9 cellular contexts compared by ENCODE assay signal in genomic region chr6:137827977-137828815, GRCh38. TPM values are rescaled to one million over a fixed set of nuclear protein-coding genes. Genes with fewer than 3 reads are reported as not detected.
DNase-seq lines count a peak whose midpoint lies in the region; ATAC-seq and TF ChIP-seq lines count a peak whose summit lies in the region.
"Had no signal": no experiment of that assay in that cellular context is flagged by ENCODE, and none has a peak within 500 bp of the region (broad histone marks: within the 10 kb centered on the region; RNA-seq: fewer than 3 reads in every experiment).

No MANE protein-coding gene starts in this region.

- no peaks in the 10 kb centered on the region for H3K27me3 Mint-ChIP-seq in activated T-helper 1 cell treated with anti-CD3 and anti-CD28 coated beads, Interleukin-12 subunit alpha, Interleukin-12 subunit beta, Interleukin-2, Interleukin-4 antibody, amounts not matched to agents 30 ng/mL and 10 ng/mL and 1 ng/mL, durations not matched to agents 14 hours and 24 hours and 36 hours (ENCODE audit: insufficient read depth)

- peak overlapping the region; percentile 96 for H3K27ac Mint-ChIP-seq in activated T-helper 1 cell treated with anti-CD3 and anti-CD28 coated beads, Interleukin-12 subunit alpha, Interleukin-12 subunit beta, Interleukin-2, Interleukin-4 antibody, amounts not matched to agents 30 ng/mL and 10 ng/mL and 1 ng/mL, durations not matched to agents 14 hours and 24 hours and 36 hours

- H3K36me3 Mint-ChIP-seq in activated T-helper 1 cell treated with anti-CD3 and anti-CD28 coated beads, Interleukin-12 subunit alpha, Interleukin-12 subunit beta, Interleukin-2, Interleukin-4 antibody, amounts not matched to agents 30 ng/mL and 10 ng/mL and 1 ng/mL, durations not matched to agents 14 hours and 24 hours and 36 hours (ENCODE audit: low read depth), result peaks cover 4% of the 10 kb centered on the region

- DNase-seq in activated CD4-positive, alpha-beta T cell treated with anti-CD3 and anti-CD28 coated beads for 24 hours (ENCODE audit: low read depth in 2 of 2), result peak; percentile 25 to 37
- no peak for DNase-seq in activated CD4-positive, alpha-beta T cell treated with anti-CD3 and anti-CD28 coated beads, Interleukin-2, amount 50 U/mL, for 1 hour
- peak; percentile 32 for DNase-seq in activated T-helper 1 cell treated with anti-CD3 and anti-CD28 coated beads, Interleukin-12 subunit alpha, Interleukin-12 subunit beta, Interleukin-2, Interleukin-4 antibody, amounts not matched to agents 30 ng/mL and 10 ng/mL and 1 ng/mL, durations not matched to agents 14 hours and 24 hours and 36 hours (ENCODE audit: low spot score)
- DNase-seq in stimulated activated naive CD8-positive, alpha-beta T cell treated with anti-CD3 and anti-CD28 coated beads, Interleukin-15, Interleukin-2, amounts not matched to agents 100 U/mL and 50 U/mL, for 24 hours, result peak; percentile 66
- DNase-seq in HuH-7 (ENCODE audit: low spot score), result no peak
- DNase-seq in NCI-H1092 treated with DMSO at 0.1 percent for 48 hours (lab: John Stamatoyannopoulos, UW), result no peak
- no peak for DNase-seq in body of pancreas

- 85 to 86% methylated on average over 4 of the region's 4 CpGs for WGBS in body of pancreas, 2 donors

- no peak overlapping the region for H3K27ac ChIP-seq in body of pancreas
- H3K27ac ChIP-seq: 22Rv1 had no signal

- no peak overlapping the region for H3K4me3 ChIP-seq in body of pancreas

- no peak for TF ChIP-seq CTCF in body of pancreas (IDR thresholded peaks at IDR 0.05)

- H3K36me3 ChIP-seq in body of pancreas (replicated peaks in 1 of 2; ENCODE audit: insufficient read depth in 1 of 2, low read depth in 2 of 2), result no peaks in the 10 kb centered on the region

- peak; percentile 50 for ATAC-seq in HG03045 (IDR thresholded peaks at IDR 0.05; ENCODE audit: unreplicated experiment)
- ATAC-seq in stimulated activated naive CD8-positive, alpha-beta T cell treated with anti-CD3 and anti-CD28 coated beads, Interleukin-15, Interleukin-2, amounts not matched to agents 100 U/mL and 50 U/mL, for 24 hours, result peak; percentile 77
- no peak for ATAC-seq in body of pancreas

- no peak for TF ChIP-seq POLR2A in body of pancreas (IDR thresholded peaks at IDR 0.05)

- intact Hi-C loops in activated T-helper 1 cell treated with anti-CD3 and anti-CD28 coated beads, Interleukin-12 subunit alpha, Interleukin-12 subunit beta, Interleukin-2, Interleukin-4 antibody, amounts not matched to agents 30 ng/mL and 10 ng/mL and 1 ng/mL, durations not matched to agents 14 hours and 24 hours and 36 hours (cut with micrococcal nuclease), result loop anchor here (1.0 to 5.0 kb wide), 10 partner anchors 8 to 150 kb away; partner anchors contain the start of gene TNFAIP3
- intact Hi-C loops in body of pancreas (cut with DNase I), result no loop called here

- H3K9me3 ChIP-seq in body of pancreas, result no peaks in the 10 kb centered on the region

- no peaks in the 10 kb centered on the region for H3K27me3 ChIP-seq in body of pancreas

- no peaks in the 10 kb centered on the region for H3K4me1 ChIP-seq in body of pancreas

- peaks cover 6% of the 10 kb centered on the region for H3K9me3 Mint-ChIP-seq in activated T-helper 1 cell treated with anti-CD3 and anti-CD28 coated beads, Interleukin-12 subunit alpha, Interleukin-12 subunit beta, Interleukin-2, Interleukin-4 antibody, amounts not matched to agents 30 ng/mL and 10 ng/mL and 1 ng/mL, durations not matched to agents 14 hours and 24 hours and 36 hours

- peak overlapping the region; percentile 72 for H3K4me3 Mint-ChIP-seq in activated T-helper 1 cell treated with anti-CD3 and anti-CD28 coated beads, Interleukin-12 subunit alpha, Interleukin-12 subunit beta, Interleukin-2, Interleukin-4 antibody, amounts not matched to agents 30 ng/mL and 10 ng/mL and 1 ng/mL, durations not matched to agents 14 hours and 24 hours and 36 hours

- peaks cover 78% of the 10 kb centered on the region for H3K4me1 Mint-ChIP-seq in activated T-helper 1 cell treated with anti-CD3 and anti-CD28 coated beads, Interleukin-12 subunit alpha, Interleukin-12 subunit beta, Interleukin-2, Interleukin-4 antibody, amounts not matched to agents 30 ng/mL and 10 ng/mL and 1 ng/mL, durations not matched to agents 14 hours and 24 hours and 36 hours (ENCODE audit: low read depth)

RNA-seq across cellular contexts. Expression of gene TNFAIP3, which starts 38.9 kb away (rescaled TPM):
- total RNA-seq in activated T-helper 1 cell treated with anti-CD3 and anti-CD28 coated beads, Interleukin-12 subunit alpha, Interleukin-12 subunit beta, Interleukin-2, Interleukin-4 antibody, amounts not matched to agents 30 ng/mL and 10 ng/mL and 1 ng/mL, durations not matched to agents 14 hours and 24 hours and 36 hours, result 250 and 257 TPM in 2 replicates
- 10 to 100 TPM in 1 of 2 donors, 1 to 10 TPM in 1; 9.6 to 12.5 TPM for total RNA-seq in body of pancreas

Comparison
In these comparisons a context has a peak if more than half of its experiments do, and no peak if none do; other contexts are left out.
1. DNase-seq: peak in activated CD4-positive, alpha-beta T cell treated with anti-CD3 and anti-CD28 coated beads for 24 hours (2 of 2), activated T-helper 1 cell treated with anti-CD3 and anti-CD28 coated beads, Interleukin-12 subunit alpha, Interleukin-12 subunit beta, Interleukin-2, Interleukin-4 antibody, amounts not matched to agents 30 ng/mL and 10 ng/mL and 1 ng/mL, durations not matched to agents 14 hours and 24 hours and 36 hours (single experiment) and stimulated activated naive CD8-positive, alpha-beta T cell treated with anti-CD3 and anti-CD28 coated beads, Interleukin-15, Interleukin-2, amounts not matched to agents 100 U/mL and 50 U/mL, for 24 hours (single experiment); none in activated CD4-positive, alpha-beta T cell treated with anti-CD3 and anti-CD28 coated beads, Interleukin-2, amount 50 U/mL, for 1 hour (single experiment), HuH-7 (single experiment), NCI-H1092 treated with DMSO at 0.1 percent for 48 hours (single experiment) and body of pancreas (0 of 4).
2. RNA of gene TNFAIP3, which starts 38.9 kb away (total RNA-seq): 250 to 257 TPM in activated T-helper 1 cell treated with anti-CD3 and anti-CD28 coated beads, Interleukin-12 subunit alpha, Interleukin-12 subunit beta, Interleukin-2, Interleukin-4 antibody, amounts not matched to agents 30 ng/mL and 10 ng/mL and 1 ng/mL, durations not matched to agents 14 hours and 24 hours and 36 hours; 9.6 to 12.5 TPM in body of pancreas; every median in the first group is over 10 times any median in the second.